In genomic region chr13:27171830-27172494, GRCh38 we compare ENCODE assay signal across 8 cellular contexts. TPM values are rescaled to one million over a fixed set of nuclear protein-coding genes. Genes with fewer than 3 reads are reported as not detected.
DNase-seq lines count a peak whose midpoint lies in the region; ATAC-seq and TF ChIP-seq lines count a peak whose summit lies in the region.

No MANE protein-coding gene starts in this region.

- no peaks in the 10 kb centered on the region for H3K9me3 ChIP-seq in IMR-90 (ENCODE audit: control insufficient read depth, insufficient read depth, low read length)
- H3K9me3 ChIP-seq in Peyer's patch, result no peaks in the 10 kb centered on the region
- H3K9me3 ChIP-seq in esophagus squamous epithelium, result no peaks in the 10 kb centered on the region

- H3K4me2 ChIP-seq in IMR-90 (ENCODE audit: low read depth, low read length), result peak overlapping the region; percentile 73; the same call in 1 of the 2 replicates

- H3K4me1 ChIP-seq in IMR-90 (ENCODE audit: control insufficient read depth, insufficient read depth, low read length), result peaks cover 12% of the 10 kb centered on the region
- peaks cover 0 to 34% (median 0%) of the 10 kb centered on the region in 4 donors for H3K4me1 ChIP-seq in Peyer's patch
- peaks cover 22 to 62% (median 25%) of the 10 kb centered on the region in 3 donors for H3K4me1 ChIP-seq in esophagus squamous epithelium

- no peak overlapping the region for H2BK20ac ChIP-seq in IMR-90 (ENCODE audit: low read depth, low read length)

- peaks cover 31% of the 10 kb centered on the region for H4K20me1 ChIP-seq in IMR-90 (ENCODE audit: insufficient read depth, low read length)

- H3K4me3 Mint-ChIP-seq in naive B cell, result peak overlapping the region; percentile 91 to 98 (median 94)
- peak overlapping the region; percentile 89 for H3K4me3 Mint-ChIP-seq in stimulated activated effector memory CD8-positive, alpha-beta T cell treated with anti-CD3 and anti-CD28 coated beads, Interleukin-12 subunit alpha, Interleukin-12 subunit beta, amount 100 ng/mL, for 72 hours

- peak overlapping the region; percentile 59 for H3K9ac ChIP-seq in IMR-90 (ENCODE audit: low read depth, low read length)

- peak overlapping the region; percentile 95 for H3K27ac ChIP-seq in IMR-90 (ENCODE audit: insufficient read depth, low read length)
- H3K27ac ChIP-seq in Peyer's patch, result peak overlapping the region; percentile 85 to 97 (median 94)
- peak overlapping the region; percentile 94 to 98 (median 96) for H3K27ac ChIP-seq in esophagus squamous epithelium

- dilution Hi-C loops in IMR-90 (cut with HindIII; ENCODE audit: low sequenced_read_pairs, unreplicated experiment), result no loop called here

- H2BK5ac ChIP-seq in IMR-90 (ENCODE audit: low read depth, low read length, poor library complexity, severe bottlenecking), result peak overlapping the region; percentile 86

- no peaks in the 10 kb centered on the region for H3K36me3 Mint-ChIP-seq in naive B cell
- H3K36me3 Mint-ChIP-seq in stimulated activated effector memory CD8-positive, alpha-beta T cell treated with anti-CD3 and anti-CD28 coated beads, Interleukin-12 subunit alpha, Interleukin-12 subunit beta, amount 100 ng/mL, for 72 hours, result peaks cover 21% of the 10 kb centered on the region

- peak overlapping the region; percentile 60; the same call in 1 of the 2 replicates for H2BK120ac ChIP-seq in IMR-90 (ENCODE audit: low read depth, low read length)

- H3K4me3 ChIP-seq in IMR-90 (ENCODE audit: insufficient read depth, low read depth, low read length), result peak overlapping the region; percentile 64
- H3K4me3 ChIP-seq in Peyer's patch, result peak overlapping the region; percentile 56 to 93 (median 78)
- H3K4me3 ChIP-seq in esophagus squamous epithelium, result peak overlapping the region; percentile 44 to 97 (median 79)

- CTCF ChIA-PET in IMR-90 (lab: Yijun Ruan, JAX), result interaction anchor here (1.0 kb wide), 1 partner anchor 188 kb away, joined by 3 read pairs; no protein-coding TSS in a partner anchor

- H3K56ac ChIP-seq in IMR-90 (ENCODE audit: extremely low read depth, insufficient read depth, low read length), result no peak overlapping the region

- peaks cover 4 to 29% of the 10 kb centered on the region in 2 experiments; a peak in 3 of 4 replicates for H3K79me1 ChIP-seq in IMR-90 (ENCODE audit: low read depth in 1 of 2, low read length in 2 of 2)

- peak overlapping the region; percentile 14; the same call in 1 of the 2 replicates for H3K18ac ChIP-seq in IMR-90 (ENCODE audit: low read depth, low read length)

- DNase-seq in DMS79 (lab: John Stamatoyannopoulos, UW), result peak; percentile 28
- peak; percentile 90 for DNase-seq in IMR-90
- peak; percentile 85 to 97 (median 97) for DNase-seq in Peyer's patch
- DNase-seq in activated T-helper 1 cell treated with Interleukin-2 at 50 U/mL for 16 hours (ENCODE audit: low read depth), result peak; percentile 92
- peak; percentile 36 for DNase-seq in esophagus squamous epithelium (lab: John Stamatoyannopoulos, UW)
- DNase-seq in naive B cell, result peak; percentile 96
- peak; percentile 82 to 94 for DNase-seq in stimulated activated effector memory CD8-positive, alpha-beta T cell treated with anti-CD3 and anti-CD28 coated beads, Interleukin-12 subunit alpha, Interleukin-12 subunit beta, amount 100 ng/mL, for 72 hours (ENCODE audit: low spot score in 2 of 2)

- no peaks in the 10 kb centered on the region for H3K27me3 ChIP-seq in IMR-90 (ENCODE audit: control insufficient read depth, insufficient read depth, low read length)
- H3K27me3 ChIP-seq in Peyer's patch, result no peaks in the 10 kb centered on the region
- H3K27me3 ChIP-seq in esophagus squamous epithelium, result no peaks in the 10 kb centered on the region

- H3K4me1 Mint-ChIP-seq in naive B cell, result peaks cover 51 to 58% (median 55%) of the 10 kb centered on the region in 3 donors
- H3K4me1 Mint-ChIP-seq in stimulated activated effector memory CD8-positive, alpha-beta T cell treated with anti-CD3 and anti-CD28 coated beads, Interleukin-12 subunit alpha, Interleukin-12 subunit beta, amount 100 ng/mL, for 72 hours, result peaks cover 47% of the 10 kb centered on the region

- TF ChIP-seq CTCF in IMR-90 (conservative IDR thresholded peaks at IDR 0.05; ENCODE audit: low read depth, low read length) (0 out of 2 replicates have a peak, but pooled peaks have one; percentile 11), Peyer's patch (IDR thresholded peaks at IDR 0.05) (peak in 3 of 6 experiments; percentile 24 to 40 (median 27)), esophagus squamous epithelium (IDR thresholded peaks at IDR 0.05) (peak in 3 of 6 experiments; percentile 6 to 17 (median 15))

- no peak overlapping the region for H2AK5ac ChIP-seq in IMR-90 (ENCODE audit: low read depth, low read length)

- ATAC-seq in GM21526 (IDR thresholded peaks at IDR 0.05; ENCODE audit: low FRiP score, unreplicated experiment) (peak; percentile 63), IMR-90 (ENCODE audit: low read depth) (peak; percentile 93), naive B cell (ENCODE audit: low read depth in 2 of 2) (peak; percentile 83 to 84)
- peak; percentile 92 for ATAC-seq in stimulated activated effector memory CD8-positive, alpha-beta T cell treated with anti-CD3 and anti-CD28 coated beads, Interleukin-12 subunit alpha, Interleukin-12 subunit beta, amount 100 ng/mL, for 72 hours

- 0 out of 2 replicates have a peak overlapping the region, but pooled peaks have one; percentile 56 for H4K5ac ChIP-seq in IMR-90 (ENCODE audit: low read depth, low read length)

- BruUV-seq in IMR-90 (replicated peaks; lab: Mats Ljungman, UMichigan), result no TSS peak

- no peak overlapping the region for H2AK9ac ChIP-seq in IMR-90 (replicated peaks; ENCODE audit: low read depth, low read length, poor library complexity)

- H2AFZ ChIP-seq in IMR-90 (replicated peaks; ENCODE audit: low read length, poor library complexity), result peak overlapping the region; percentile 92

- H4K91ac ChIP-seq in IMR-90 (ENCODE audit: insufficient read depth, low read depth, low read length), result no peak overlapping the region; the same call in 1 of the 2 replicates

- peak; percentile 61 for TF ChIP-seq POLR2A in IMR-90 (IDR thresholded peaks at IDR 0.05; ENCODE audit: low read depth, low read length)
- TF ChIP-seq POLR2A in Peyer's patch (IDR thresholded peaks at IDR 0.05), result peak in 1 of 2 donors; percentile 42
- TF ChIP-seq POLR2A in esophagus squamous epithelium (IDR thresholded peaks at IDR 0.05), result peak in 1 of 4 donors; percentile 10

- in situ Hi-C loops in IMR-90 (cut with MboI; ENCODE audit: low sequenced_read_pairs), result loop anchor here (10.0 kb wide), 2 partner anchors 103 to 187 kb away; partner anchors contain the start of gene RASL11A

- peaks cover 16% of the 10 kb centered on the region for H3K9me1 ChIP-seq in IMR-90 (ENCODE audit: insufficient read depth, low read length)

- 0 out of 2 replicates have a peak overlapping the region, but pooled peaks have one; percentile 6 for H3K23ac ChIP-seq in IMR-90 (ENCODE audit: low read depth, low read length)

- peak overlapping the region in 1 of 2 experiments; percentile 60; a peak in 1 of 4 replicates for H4K8ac ChIP-seq in IMR-90 (ENCODE audit: low read depth in 2 of 2, low read length in 2 of 2)

- WGBS in IMR-90 (ENCODE audit: extremely low coverage in 2 of 2, insufficient read length in 1 of 2), 2 experiments, result 0% methylated on average over 13 of the region's 73 CpGs; no CpG with 5 or more reads in 1 of the 2 experiments
- WGBS in esophagus squamous epithelium, 2 donors, result 0% methylated on average over 8 to 15 of the region's 73 CpGs

- POLR2A ChIA-PET in IMR-90 (lab: Charles Lee; ENCODE audit: unreplicated experiment), result no interaction called here

- intact Hi-C loops in IMR-90 (cut with micrococcal nuclease), result loop anchor here (1.0 to 2.0 kb wide), 4 partner anchors 79 to 187 kb away; partner anchors contain the start of genes RASL11A and RPL21
- intact Hi-C loops in esophagus squamous epithelium (cut with DNase I), result loop anchor here (10.0 kb wide), 2 partner anchors 83 to 187 kb away; partner anchors contain the start of gene RPL21

- no peak overlapping the region for H2BK15ac ChIP-seq in IMR-90 (ENCODE audit: low read depth, low read length)

- H3K4ac ChIP-seq in IMR-90 (ENCODE audit: low read depth, low read length), result peak overlapping the region; percentile 54

- peak overlapping the region; percentile 12; the same call in 1 of the 2 replicates for H3K14ac ChIP-seq in IMR-90 (replicated peaks; ENCODE audit: low read depth, low read length)

- no peaks in the 10 kb centered on the region for H3K9me3 Mint-ChIP-seq in naive B cell
- H3K9me3 Mint-ChIP-seq in stimulated activated effector memory CD8-positive, alpha-beta T cell treated with anti-CD3 and anti-CD28 coated beads, Interleukin-12 subunit alpha, Interleukin-12 subunit beta, amount 100 ng/mL, for 72 hours, result no peaks in the 10 kb centered on the region

- TF ChIP-seq RAD21 in IMR-90 (IDR thresholded peaks at IDR 0.05; ENCODE audit: low read length), result 0 out of 2 replicates have a peak, but pooled peaks have one; percentile 6

- no peaks in the 10 kb centered on the region for H3K27me3 Mint-ChIP-seq in naive B cell

- no peaks in the 10 kb centered on the region for H3K36me3 ChIP-seq in IMR-90 (ENCODE audit: control insufficient read depth, insufficient read depth, low read length)
- H3K36me3 ChIP-seq in Peyer's patch, result no peaks in the 10 kb centered on the region
- H3K36me3 ChIP-seq in esophagus squamous epithelium, result no peaks in the 10 kb centered on the region

- H3K27ac Mint-ChIP-seq in naive B cell, result peak overlapping the region; percentile 92 to 99 (median 97)
- H3K27ac Mint-ChIP-seq in stimulated activated effector memory CD8-positive, alpha-beta T cell treated with anti-CD3 and anti-CD28 coated beads, Interleukin-12 subunit alpha, Interleukin-12 subunit beta, amount 100 ng/mL, for 72 hours, result peak overlapping the region; percentile 88

TF ChIP-seq in IMR-90, 13 proteins besides CTCF, POLR2A, EP300 and RAD21 (continues in another document):
- TF ChIP-seq MAFK (IDR thresholded peaks at IDR 0.05; ENCODE audit: low read depth, low read length), result no peak
- TF ChIP-seq RCOR1 (IDR thresholded peaks at IDR 0.05; ENCODE audit: insufficient replicate concordance, low read length), result no peak
- peak; percentile 63; the same call in 1 of the 2 replicates for TF ChIP-seq MXI1 (IDR thresholded peaks at IDR 0.05; ENCODE audit: borderline replicate concordance, low read depth, low read length)
- TF ChIP-seq BHLHE40 (IDR thresholded peaks at IDR 0.05; ENCODE audit: low read depth, low read length), result peak; percentile 17; the same call in 1 of the 2 replicates
- no peak for TF ChIP-seq NFE2L2 (IDR thresholded peaks at IDR 0.05; ENCODE audit: low read depth, low read length)
- no peak for TF ChIP-seq CEBPB (IDR thresholded peaks at IDR 0.05; ENCODE audit: low read depth, low read length)
- TF ChIP-seq FOS (IDR thresholded peaks at IDR 0.05; ENCODE audit: low read depth, low read length), result 0 out of 2 replicates have a peak, but pooled peaks have one; percentile 2

RNA-seq across cellular contexts. Expression of gene USP12, which starts 0.4 kb away (rescaled TPM):
- total RNA-seq in IMR-90 (2012; rRNA removed) (16.5 and 27.2 TPM in 2 replicates), Peyer's patch (10 to 100 TPM; 28.7 to 31.2 (median 29.7) TPM), esophagus squamous epithelium (10 to 100 TPM in 3 of 4 donors, 1 to 10 TPM in 1; 3.9 to 31.7 (median 13.6) TPM)
- polyA plus RNA-seq in IMR-90 (2012; rRNA removed) (7.8 and 11.8 TPM in 2 replicates), naive B cell (ENCODE audit: low read depth in 6 of 6) (10 to 100 TPM; 49.1 to 91.6 (median 58.2) TPM)
- polyA plus RNA-seq in IMR-90 (2012; cell fraction: cytosol; rRNA removed), result 1.1 and 4.1 TPM in 2 replicates
- 0.81 and 8.1 TPM in 2 replicates for polyA plus RNA-seq in IMR-90 (2012; cell fraction: nucleus; rRNA removed; ENCODE audit: low replicate concordance)

Comparison
In these comparisons a context has a peak if more than half of its experiments do, and no peak if none do; other contexts are left out.
1. Peak in every context shown above with its lines: DNase-seq, ATAC-seq, H3K4me3 ChIP-seq and H3K27ac ChIP-seq.
2. DNase-seq: peak in every context shown above with its lines; median percentile 97 in Peyer's patch; 96 in naive B cell; 92 in activated T-helper 1 cell treated with Interleukin-2 at 50 U/mL for 16 hours; 90 in IMR-90; 88 in stimulated activated effector memory CD8-positive, alpha-beta T cell treated with anti-CD3 and anti-CD28 coated beads, Interleukin-12 subunit alpha, Interleukin-12 subunit beta, amount 100 ng/mL, for 72 hours; 36 in esophagus squamous epithelium; 28 in DMS79.